In genomic region chr5:98773464-98774191, GRCh38 we compare ENCODE assay signal across 8 cellular contexts.
DNase-seq lines count a peak whose midpoint lies in the region; ATAC-seq and TF ChIP-seq lines count a peak whose summit lies in the region.

TSS of gene RGMB (plus strand) at chr5:98773663. CDS start at chr5:98774071, 408 bp downstream.

- POLR2A ChIA-PET in AG04449 (lab: Yijun Ruan, JAX), result interaction anchor here (0.7 to 2.0 kb wide), 5 partner anchors 10 to 664 kb away, joined by 3 to 8 read pairs (median 3); no protein-coding TSS in a partner anchor

- peak within 1 kb of the TSS; percentile 86 for H3K4me3 ChIP-seq in AG04449 (ENCODE audit: low read depth, low read length)

- ATAC-seq in GM19023 (IDR thresholded peaks at IDR 0.05; ENCODE audit: unreplicated experiment) (peak; percentile 88), HG03196 (IDR thresholded peaks at IDR 0.05; ENCODE audit: unreplicated experiment) (peak; percentile 88)

- CTCF ChIA-PET in AG04449 (lab: Yijun Ruan, JAX), result interaction anchor here (2.0 to 7.8 kb wide), 4 partner anchors 8 to 423 kb away, joined by 9 to 63 read pairs (median 44); no protein-coding TSS in a partner anchor

- DNase-seq in AG04449 (ENCODE audit: low read depth, low spot score), result peak; percentile 98
- peak; percentile 97 for DNase-seq in NCI-H446 treated with DMSO at 0.1 percent for 48 hours (lab: John Stamatoyannopoulos, UW)
- peak; percentile 89 for DNase-seq in activated CD4-positive, alpha-beta T cell treated with anti-CD3 and anti-CD28 coated beads, Interleukin-2, amount 50 U/mL, for 1 hour
- peak; percentile 99 for DNase-seq in dedifferentiated amniotic fluid mesenchymal stem cell (ENCODE audit: extremely low spot score)
- DNase-seq in left kidney (ENCODE audit: low read depth, low spot score), result peak; percentile 100
- DNase-seq in stimulated activated CD4-positive, alpha-beta T cell treated with anti-CD3 and anti-CD28 coated beads, Interleukin-1b, Interleukin-23, amount 100 ng/mL, for 48 hours, result peak; percentile 93

- no peak for TF ChIP-seq CTCF in AG04449 (IDR thresholded peaks at IDR 0.05; ENCODE audit: insufficient read depth, low read length, missing control alignments)

Comparison
In these comparisons a context has a peak if more than half of its experiments do, and no peak if none do; other contexts are left out.
1. Peak in every context shown above with its lines: DNase-seq, ATAC-seq and H3K4me3 ChIP-seq.